Comparison of ENCODE assay signal across 8 cellular contexts in genomic region chr5:61280205-61280604, GRCh38. TPM values are rescaled to one million over a fixed set of nuclear protein-coding genes. Genes with fewer than 3 reads are reported as not detected.
A peak's percentile ranks its signal among the peaks of the same experiment; 100 is the strongest.
DNase-seq lines count a peak whose midpoint lies in the region; ATAC-seq and TF ChIP-seq lines count a peak whose summit lies in the region.

No MANE protein-coding gene starts in this region.

- H3K27me3 ChIP-seq in lung (ENCODE audit: control insufficient read depth, insufficient read depth): no peaks in the 10 kb centered on the region
- no peaks in the 10 kb centered on the region for H3K27me3 ChIP-seq in MG63

- H3K36me3 ChIP-seq in lung (ENCODE audit: control insufficient read depth in 2 of 2, insufficient read depth in 2 of 2, low read length in 2 of 2) (no peaks in the 10 kb centered on the region), MG63 (no peaks in the 10 kb centered on the region)

- peak; percentile 26 to 29 for DNase-seq in activated T-cell treated with anti-CD3 and anti-CD28 coated beads, Interleukin-2, amount 50 U/mL, for 72 hours
- no peak for DNase-seq in activated T-cell treated with anti-CD3 and anti-CD28 coated beads, Interleukin-2, amount 50 U/mL, for 48 hours
- peak; percentile 85 for DNase-seq in NCI-H1092 (lab: John Stamatoyannopoulos, UW)
- DNase-seq in SW480 (ENCODE audit: low spot score): peak; percentile 11
- DNase-seq in lung (ENCODE audit: low spot score): peak; percentile 46
- no peak for DNase-seq in head of caudate nucleus
- DNase-seq in MG63: no peak

- no peaks in the 10 kb centered on the region for H3K9me3 Mint-ChIP-seq in activated T-cell treated with anti-CD3 and anti-CD28 coated beads, Interleukin-2, amount 50 U/mL, for 72 hours

- H3K9me3 ChIP-seq in lung (ENCODE audit: control insufficient read depth in 2 of 2, insufficient read depth in 1 of 2, low read length in 1 of 2) (no peaks in the 10 kb centered on the region), MG63 (no peaks in the 10 kb centered on the region)

- H3K36me3 Mint-ChIP-seq in activated T-cell treated with anti-CD3 and anti-CD28 coated beads, Interleukin-2, amount 50 U/mL, for 72 hours (ENCODE audit: insufficient read depth in 2 of 2): no peaks in the 10 kb centered on the region

- no peak overlapping the region for H3K27ac ChIP-seq in lung (ENCODE audit: low read depth in 1 of 2, low read length in 1 of 2)

- H3K4me3 Mint-ChIP-seq in activated T-cell treated with anti-CD3 and anti-CD28 coated beads, Interleukin-2, amount 50 U/mL, for 72 hours: no peak overlapping the region

- H3K4me3 ChIP-seq in lung (no peak overlapping the region), MG63 (no peak overlapping the region)

- intact Hi-C loops in head of caudate nucleus (cut with DNase I): no loop called here

- no peak for TF ChIP-seq CTCF in lung (IDR thresholded peaks at IDR 0.05; ENCODE audit: control extremely low read depth, extremely low read depth)

- H3K27ac Mint-ChIP-seq in activated T-cell treated with anti-CD3 and anti-CD28 coated beads, Interleukin-2, amount 50 U/mL, for 72 hours: no peak overlapping the region

- peak; percentile 23 to 38 for ATAC-seq in activated T-cell treated with anti-CD3 and anti-CD28 coated beads, Interleukin-2, amount 50 U/mL, for 72 hours (replicated peaks in 1 of 2)
- peak; percentile 38 for ATAC-seq in lung (ENCODE audit: insufficient read depth, low FRiP score)
- no peak for ATAC-seq in GM18870 (IDR thresholded peaks at IDR 0.05; ENCODE audit: unreplicated experiment)

- H3K4me1 ChIP-seq in lung (ENCODE audit: control insufficient read depth in 2 of 2, insufficient read depth in 2 of 2, low read length in 2 of 2): peaks cover 0 to 6% of the 10 kb centered on the region in 2 donors

- H3K4me1 Mint-ChIP-seq in activated T-cell treated with anti-CD3 and anti-CD28 coated beads, Interleukin-2, amount 50 U/mL, for 72 hours (ENCODE audit: low read depth): peaks cover 50% of the 10 kb centered on the region

- H3K27me3 Mint-ChIP-seq in activated T-cell treated with anti-CD3 and anti-CD28 coated beads, Interleukin-2, amount 50 U/mL, for 72 hours (ENCODE audit: low read depth): no peaks in the 10 kb centered on the region

RNA-seq across cellular contexts. Expression of gene ZSWIM6, which starts 51.9 kb away (rescaled TPM):
- 1 to 10 TPM; 6.9 to 8.6 TPM for total RNA-seq in activated T-cell treated with anti-CD3 and anti-CD28 coated beads, Interleukin-2, amount 50 U/mL, for 72 hours
- total RNA-seq in lung: 10 to 100 TPM; 18.3 to 21.6 TPM
- 1 to 10 TPM; 5.9 to 8.2 TPM for polyA plus RNA-seq in lung
- total RNA-seq in MG63 (2014; rRNA removed; shearing (Covaris generic); ENCODE audit: low replicate concordance): 1.3 and 3.3 TPM in 2 replicates

Comparison
In these comparisons a context has a peak if more than half of its experiments do, and no peak if none do; other contexts are left out.
1. DNase-seq: peak in activated T-cell treated with anti-CD3 and anti-CD28 coated beads, Interleukin-2, amount 50 U/mL, for 72 hours (2 of 2), NCI-H1092 (single experiment), SW480 (single experiment) and lung (single experiment); none in activated T-cell treated with anti-CD3 and anti-CD28 coated beads, Interleukin-2, amount 50 U/mL, for 48 hours (0 of 2), head of caudate nucleus (0 of 42) and MG63 (single experiment).